ENCODE assay signal across 12 cellular contexts in genomic region chr6:33116881-33117711, GRCh38. TPM values are rescaled to one million over a fixed set of nuclear protein-coding genes. Genes with fewer than 3 reads are reported as not detected.
DNase-seq lines count a peak whose midpoint lies in the region; ATAC-seq lines count a peak whose summit lies in the region.
"Had no signal": no experiment of that assay in that cellular context is flagged by ENCODE, and none has a peak within 500 bp of the region (broad histone marks: within the 10 kb centered on the region; RNA-seq: fewer than 3 reads in every experiment).

No MANE protein-coding gene starts in this region.

- H3K27ac Mint-ChIP-seq in activated CD8-positive, alpha-beta memory T cell treated with anti-CD3 and anti-CD28 coated beads, Interleukin-2, amount 10 ng/mL, durations not matched to agents 7 days and 5 days, result no peak overlapping the region
- no peak overlapping the region for H3K27ac Mint-ChIP-seq in stimulated activated effector memory CD8-positive, alpha-beta T cell treated with anti-CD3 and anti-CD28 coated beads, Interleukin-12 subunit alpha, Interleukin-12 subunit beta, amount 100 ng/mL, for 72 hours

- CTCF ChIA-PET in activated CD8-positive, alpha-beta memory T cell treated with anti-CD3 and anti-CD28 coated beads, Interleukin-2, amount 10 ng/mL, durations not matched to agents 7 days and 5 days (lab: Charles Lee), result interaction anchor here (0.9 to 5.2 kb wide), 7 partner anchors 9 to 130 kb away, joined by 3 to 47 read pairs (median 4); no protein-coding TSS in a partner anchor

- H3K9me3 Mint-ChIP-seq in activated CD8-positive, alpha-beta memory T cell treated with anti-CD3 and anti-CD28 coated beads, Interleukin-2, amount 10 ng/mL, durations not matched to agents 7 days and 5 days (ENCODE audit: low read depth), result no peaks in the 10 kb centered on the region
- no peaks in the 10 kb centered on the region for H3K9me3 Mint-ChIP-seq in stimulated activated effector memory CD8-positive, alpha-beta T cell treated with anti-CD3 and anti-CD28 coated beads, Interleukin-12 subunit alpha, Interleukin-12 subunit beta, amount 100 ng/mL, for 72 hours

- DNase-seq in activated CD8-positive, alpha-beta memory T cell treated with anti-CD3 and anti-CD28 coated beads, Interleukin-2, amount 50 U/mL, for 4 hours, result peak; percentile 21
- no peak for DNase-seq in activated CD8-positive, alpha-beta memory T cell treated with anti-CD3 and anti-CD28 coated beads, Interleukin-2, amount 10 ng/mL, durations not matched to agents 7 days and 5 days
- DNase-seq in RPMI7951 (ENCODE audit: low read depth) (peak; percentile 4), iPS DF 6.9 (ENCODE audit: low read depth, low spot score) (no peak), NOMO-1 treated with DMSO at 0.1 percent for 48 hours (lab: John Stamatoyannopoulos, UW; ENCODE audit: unreplicated experiment) (no peak)
- peak in 1 of 2 donors; percentile 49 for DNase-seq in stimulated activated effector memory CD8-positive, alpha-beta T cell treated with anti-CD3 and anti-CD28 coated beads, Interleukin-12 subunit alpha, Interleukin-12 subunit beta, amount 100 ng/mL, for 72 hours (ENCODE audit: low spot score in 2 of 2)
- no peak for DNase-seq in effector CD4-positive, alpha-beta T cell
- DNase-seq: activated T-cell treated with anti-CD3 and anti-CD28 coated beads, Interleukin-2, amount 50 U/mL, for 48 hours; cortex of kidney; NCI-H510A treated with DMSO at 0.1 percent for 48 hours; T-helper 1 cell had no signal

- H3K4me3 ChIP-seq in iPS DF 6.9 (ENCODE audit: low read length), result peak overlapping the region; percentile 57

- no peaks in the 10 kb centered on the region for H3K27me3 ChIP-seq in iPS DF 6.9 (ENCODE audit: control insufficient read depth, insufficient read depth, low read length)

- H3K4me1 Mint-ChIP-seq in activated CD8-positive, alpha-beta memory T cell treated with anti-CD3 and anti-CD28 coated beads, Interleukin-2, amount 10 ng/mL, durations not matched to agents 7 days and 5 days, result peaks cover 21% of the 10 kb centered on the region
- peaks cover 17% of the 10 kb centered on the region for H3K4me1 Mint-ChIP-seq in stimulated activated effector memory CD8-positive, alpha-beta T cell treated with anti-CD3 and anti-CD28 coated beads, Interleukin-12 subunit alpha, Interleukin-12 subunit beta, amount 100 ng/mL, for 72 hours

- H3K4me1 ChIP-seq in iPS DF 6.9 (ENCODE audit: control insufficient read depth, insufficient read depth, low read length), result peaks cover 4% of the 10 kb centered on the region

- H3K36me3 Mint-ChIP-seq in activated CD8-positive, alpha-beta memory T cell treated with anti-CD3 and anti-CD28 coated beads, Interleukin-2, amount 10 ng/mL, durations not matched to agents 7 days and 5 days, result no peaks in the 10 kb centered on the region
- no peaks in the 10 kb centered on the region for H3K36me3 Mint-ChIP-seq in stimulated activated effector memory CD8-positive, alpha-beta T cell treated with anti-CD3 and anti-CD28 coated beads, Interleukin-12 subunit alpha, Interleukin-12 subunit beta, amount 100 ng/mL, for 72 hours

- WGBS in iPS DF 6.9 (ENCODE audit: insufficient coverage, insufficient read length), result no CpG with 5 or more reads among the region's 31 CpGs

- no peak for ATAC-seq in activated CD8-positive, alpha-beta memory T cell treated with anti-CD3 and anti-CD28 coated beads, Interleukin-2, amount 10 ng/mL, durations not matched to agents 7 days and 5 days
- peak; percentile 24 for ATAC-seq in stimulated activated effector memory CD8-positive, alpha-beta T cell treated with anti-CD3 and anti-CD28 coated beads, Interleukin-12 subunit alpha, Interleukin-12 subunit beta, amount 100 ng/mL, for 72 hours
- no peak for ATAC-seq in HG03095 (IDR thresholded peaks at IDR 0.05; ENCODE audit: unreplicated experiment)

- H3K27ac ChIP-seq in iPS DF 6.9 (ENCODE audit: low read length), result peak overlapping the region; percentile 14

- no peaks in the 10 kb centered on the region for H3K9me3 ChIP-seq in iPS DF 6.9 (ENCODE audit: control insufficient read depth, insufficient read depth, low read length)

- H3K4me3 Mint-ChIP-seq in activated CD8-positive, alpha-beta memory T cell treated with anti-CD3 and anti-CD28 coated beads, Interleukin-2, amount 10 ng/mL, durations not matched to agents 7 days and 5 days, result no peak overlapping the region
- H3K4me3 Mint-ChIP-seq in stimulated activated effector memory CD8-positive, alpha-beta T cell treated with anti-CD3 and anti-CD28 coated beads, Interleukin-12 subunit alpha, Interleukin-12 subunit beta, amount 100 ng/mL, for 72 hours, result peak overlapping the region; percentile 49

- H3K27me3 Mint-ChIP-seq in activated CD8-positive, alpha-beta memory T cell treated with anti-CD3 and anti-CD28 coated beads, Interleukin-2, amount 10 ng/mL, durations not matched to agents 7 days and 5 days, result peaks cover 85% of the 10 kb centered on the region

- no peaks in the 10 kb centered on the region for H3K36me3 ChIP-seq in iPS DF 6.9 (ENCODE audit: control insufficient read depth, insufficient read depth, low read length)

RNA-seq across cellular contexts. Expression of gene HLA-DPB1, which starts 41.3 kb away (rescaled TPM):
- 100 to 1,000 TPM; 113 to 150 TPM for total RNA-seq in activated CD8-positive, alpha-beta memory T cell treated with anti-CD3 and anti-CD28 coated beads, Interleukin-2, amount 10 ng/mL, durations not matched to agents 7 days and 5 days
- 29.6 and 35.4 TPM in 2 replicates for total RNA-seq in RPMI7951 (2014; rRNA removed; shearing (Covaris generic))

RNA-seq across cellular contexts. Expression of gene HLA-DPA1, which starts 43.6 kb away (rescaled TPM):
- 100 to 1,000 TPM; 276 to 299 TPM for total RNA-seq in activated CD8-positive, alpha-beta memory T cell treated with anti-CD3 and anti-CD28 coated beads, Interleukin-2, amount 10 ng/mL, durations not matched to agents 7 days and 5 days
- total RNA-seq in RPMI7951 (2014; rRNA removed; shearing (Covaris generic)), result 4.4 and 10.0 TPM in 2 replicates

Comparison
In these comparisons a context has a peak if more than half of its experiments do, and no peak if none do; other contexts are left out.
1. DNase-seq: peak in activated CD8-positive, alpha-beta memory T cell treated with anti-CD3 and anti-CD28 coated beads, Interleukin-2, amount 50 U/mL, for 4 hours (single experiment) and RPMI7951 (single experiment); none in activated CD8-positive, alpha-beta memory T cell treated with anti-CD3 and anti-CD28 coated beads, Interleukin-2, amount 10 ng/mL, durations not matched to agents 7 days and 5 days (single experiment), iPS DF 6.9 (single experiment), effector CD4-positive, alpha-beta T cell (single experiment) and NOMO-1 treated with DMSO at 0.1 percent for 48 hours (single experiment).
2. RNA of gene HLA-DPA1, which starts 43.6 kb away (total RNA-seq): 276 to 299 TPM in activated CD8-positive, alpha-beta memory T cell treated with anti-CD3 and anti-CD28 coated beads, Interleukin-2, amount 10 ng/mL, durations not matched to agents 7 days and 5 days; 4.4 to 10.0 TPM in RPMI7951; every median in the first group is over 10 times any median in the second.